ENCODE assay signal across 16 cellular contexts in the genomic region with DNA sequence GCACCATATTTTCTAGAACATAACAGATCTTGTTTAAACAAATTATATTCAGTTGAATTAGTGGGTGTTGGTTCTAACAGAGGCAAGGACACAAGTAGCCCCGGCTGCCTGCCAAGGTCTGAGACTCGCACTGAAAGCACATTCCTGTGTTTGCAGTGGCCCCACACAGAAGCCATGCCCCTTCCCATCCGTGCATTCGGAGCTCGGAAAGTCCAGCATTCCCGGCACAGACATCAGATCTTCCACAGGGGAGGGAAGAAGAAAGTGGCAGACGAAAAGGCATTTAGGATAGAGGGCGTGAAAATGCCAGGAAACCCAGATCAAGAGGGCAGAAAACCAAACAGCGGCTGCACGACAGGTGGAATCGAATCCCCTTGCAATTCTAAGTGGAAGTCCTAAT.
DNase-seq lines count a peak whose midpoint lies in the region; ATAC-seq, FAIRE-seq and TF ChIP-seq lines count a peak whose summit lies in the region.
"Had no signal": no experiment of that assay in that cellular context is flagged by ENCODE, and none has a peak within 500 bp of the region (broad histone marks: within the 10 kb centered on the region; RNA-seq: fewer than 3 reads in every experiment).

No MANE protein-coding gene starts in this region.

- TF ChIP-seq CTCF in natural killer cell (IDR thresholded peaks at IDR 0.05), result no peak
- no peak for TF ChIP-seq CTCF in vagina (IDR thresholded peaks at IDR 0.05)

- in situ Hi-C loops in ACHN (cut with HindIII; ENCODE audit: low pct_ligation_motif_present, low pct_unique_long_range_greater_than_20kb, low sequenced_read_pairs), result no loop called here

- H3K9me3 Mint-ChIP-seq in natural killer cell treated with Interleukin-12 subunit alpha and Interleukin-12 subunit beta and Interleukin-15 and Interleukin-18, amount 100 ng/mL, for 72 hours, result no peaks in the 10 kb centered on the region
- no peaks in the 10 kb centered on the region for H3K9me3 Mint-ChIP-seq in natural killer cell
- H3K9me3 Mint-ChIP-seq: activated CD4-positive, alpha-beta memory T cell treated with anti-CD3 and anti-CD28 coated beads for 36 hours had no signal

- H3K36me3 Mint-ChIP-seq in natural killer cell treated with Interleukin-12 subunit alpha and Interleukin-12 subunit beta and Interleukin-15 and Interleukin-18, amount 100 ng/mL, for 72 hours, result no peaks in the 10 kb centered on the region
- H3K36me3 Mint-ChIP-seq in natural killer cell, result no peaks in the 10 kb centered on the region
- H3K36me3 Mint-ChIP-seq: activated CD4-positive, alpha-beta memory T cell treated with anti-CD3 and anti-CD28 coated beads for 36 hours had no signal

- ATAC-seq in natural killer cell treated with Interleukin-12 subunit alpha and Interleukin-12 subunit beta and Interleukin-15 and Interleukin-18, amount 100 ng/mL, for 72 hours, result no peak
- no peak for ATAC-seq in natural killer cell
- ATAC-seq: activated T-cell treated with anti-CD3 and anti-CD28 coated beads, Interleukin-2, amount 50 U/mL, for 72 hours had no signal

- no peaks in the 10 kb centered on the region for H3K36me3 ChIP-seq in vagina

- intact Hi-C loops in natural killer cell (cut with micrococcal nuclease) (no loop called here), vagina (cut with DNase I) (no loop called here)

- no peak for TF ChIP-seq POLR2A in vagina (IDR thresholded peaks at IDR 0.05)

- H3K27ac Mint-ChIP-seq in natural killer cell treated with Interleukin-12 subunit alpha and Interleukin-12 subunit beta and Interleukin-15 and Interleukin-18, amount 100 ng/mL, for 72 hours, result no peak overlapping the region
- no peak overlapping the region for H3K27ac Mint-ChIP-seq in natural killer cell
- H3K27ac Mint-ChIP-seq: activated CD4-positive, alpha-beta memory T cell treated with anti-CD3 and anti-CD28 coated beads for 36 hours; activated T-cell treated with anti-CD3 and anti-CD28 coated beads, Interleukin-2, amount 50 U/mL, for 72 hours had no signal

- peaks cover 48 to 49% of the 10 kb centered on the region in 2 donors for H3K27me3 Mint-ChIP-seq in natural killer cell treated with Interleukin-12 subunit alpha and Interleukin-12 subunit beta and Interleukin-15 and Interleukin-18, amount 100 ng/mL, for 72 hours
- H3K27me3 Mint-ChIP-seq in natural killer cell (ENCODE audit: low read depth in 2 of 2), result peaks cover 58 to 72% of the 10 kb centered on the region in 2 donors

- DNase-seq in natural killer cell treated with Interleukin-12 subunit alpha and Interleukin-12 subunit beta and Interleukin-15 and Interleukin-18, amount 100 ng/mL, for 72 hours (ENCODE audit: low spot score), result peak; percentile 51
- DNase-seq in natural killer cell (no peak), caudate nucleus (lab: John Stamatoyannopoulos, UW) (peak in 6 of 61 donors; percentile 5 to 50 (median 25)), midbrain (lab: John Stamatoyannopoulos, UW) (peak; percentile 41), vagina (ENCODE audit: extremely low spot score in 2 of 2) (peak; percentile 47 to 55), urothelium cell line (ENCODE audit: low spot score) (no peak), ACHN (no peak)
- DNase-seq in stimulated activated CD4-positive, alpha-beta T cell treated with anti-CD3 and anti-CD28 coated beads, Interleukin-1b, Interleukin-23, amount 100 ng/mL, for 48 hours, result no peak
- DNase-seq: activated CD4-positive, alpha-beta memory T cell treated with anti-CD3 and anti-CD28 coated beads for 36 hours; activated T-cell treated with anti-CD3 and anti-CD28 coated beads, Interleukin-2, amount 50 U/mL, for 72 hours; central memory CD4-positive, alpha-beta T cell; endodermal cell; GM23248; hippocampal formation had no signal

- H3K27me3 ChIP-seq in vagina, result no peaks in the 10 kb centered on the region

- peak overlapping the region; percentile 13 for H3K27ac ChIP-seq in caudate nucleus (ENCODE audit: low read depth, low read length)
- H3K27ac ChIP-seq in vagina, result no peak overlapping the region
- H3K27ac ChIP-seq: GM23248 had no signal

- H3K4me1 ChIP-seq in vagina, result no peaks in the 10 kb centered on the region

- no peaks in the 10 kb centered on the region for H3K9me3 ChIP-seq in vagina

- H3K4me3 Mint-ChIP-seq in natural killer cell treated with Interleukin-12 subunit alpha and Interleukin-12 subunit beta and Interleukin-15 and Interleukin-18, amount 100 ng/mL, for 72 hours, result no peak overlapping the region
- H3K4me3 Mint-ChIP-seq in natural killer cell, result no peak overlapping the region
- H3K4me3 Mint-ChIP-seq: activated CD4-positive, alpha-beta memory T cell treated with anti-CD3 and anti-CD28 coated beads for 36 hours; activated T-cell treated with anti-CD3 and anti-CD28 coated beads, Interleukin-2, amount 50 U/mL, for 72 hours; endodermal cell had no signal

- no peak overlapping the region for H3K4me3 ChIP-seq in vagina
- H3K4me3 ChIP-seq: GM23248 had no signal

- H3K4me1 Mint-ChIP-seq in natural killer cell treated with Interleukin-12 subunit alpha and Interleukin-12 subunit beta and Interleukin-15 and Interleukin-18, amount 100 ng/mL, for 72 hours (ENCODE audit: low read depth in 2 of 2), result peaks cover 20 to 26% of the 10 kb centered on the region in 2 donors
- peaks cover 33 to 34% of the 10 kb centered on the region in 2 donors for H3K4me1 Mint-ChIP-seq in natural killer cell

- no peak for FAIRE-seq in urothelium cell line (lab: Jason Lieb, UNC)
- FAIRE-seq: G401.6, GM12891 had no signal

Comparison
In these comparisons a context has a peak if more than half of its experiments do, and no peak if none do; other contexts are left out.
1. DNase-seq: peak in natural killer cell treated with Interleukin-12 subunit alpha and Interleukin-12 subunit beta and Interleukin-15 and Interleukin-18, amount 100 ng/mL, for 72 hours (single experiment), midbrain (single experiment) and vagina (2 of 2); none in natural killer cell (single experiment), urothelium cell line (single experiment), stimulated activated CD4-positive, alpha-beta T cell treated with anti-CD3 and anti-CD28 coated beads, Interleukin-1b, Interleukin-23, amount 100 ng/mL, for 48 hours (single experiment) and ACHN (single experiment).